12 cellular contexts compared by ENCODE assay signal in the genomic region with DNA sequence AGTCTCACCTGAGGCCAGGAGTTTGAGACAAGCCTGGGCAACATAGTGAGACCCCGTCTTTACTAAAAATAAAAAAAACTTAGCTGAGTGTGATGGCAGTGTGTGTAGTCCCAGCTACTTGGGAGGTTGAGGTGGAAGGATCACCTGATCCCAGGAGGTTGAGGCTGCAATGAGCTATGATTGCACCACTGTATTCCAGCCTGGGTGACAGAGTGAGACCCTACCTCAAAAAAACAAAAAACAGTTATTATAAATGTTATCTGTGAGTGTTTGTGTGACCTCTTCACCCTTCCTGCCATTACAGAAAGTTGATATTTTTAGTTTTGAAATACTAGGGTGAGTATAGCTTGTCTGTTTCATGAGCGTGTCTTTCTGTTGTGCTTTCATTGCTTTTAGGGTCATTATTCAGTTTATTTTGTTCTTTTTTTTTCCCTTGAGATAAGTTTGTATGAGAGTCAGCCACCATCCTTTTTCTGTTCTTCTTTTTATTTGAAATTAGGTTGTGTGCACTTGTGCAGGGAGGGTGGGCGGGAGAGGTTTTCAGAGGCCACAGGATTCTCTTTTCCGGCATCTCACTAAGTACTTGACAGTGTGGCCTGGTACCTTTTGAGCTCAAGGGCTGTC. TPM values are rescaled to one million over a fixed set of nuclear protein-coding genes. Genes with fewer than 3 reads are reported as not detected.
A peak's percentile ranks its signal among the peaks of the same experiment; 100 is the strongest.
DNase-seq lines count a peak whose midpoint lies in the region; ATAC-seq and TF ChIP-seq lines count a peak whose summit lies in the region.
"Had no signal": no experiment of that assay in that cellular context is flagged by ENCODE, and none has a peak within 500 bp of the region (broad histone marks: within the 10 kb centered on the region; RNA-seq: fewer than 3 reads in every experiment).

No MANE protein-coding gene starts in this region.

- WGBS in thyroid gland, 2 donors = 92 to 93% methylated on average over 4 of the region's 4 CpGs

- H3K27ac ChIP-seq in BLaER1 (peak overlapping the region; percentile 57), thyroid gland (no peak overlapping the region)
- H3K27ac ChIP-seq: transverse colon had no signal

- peaks cover 87% of the 10 kb centered on the region for H4K20me1 ChIP-seq in BLaER1

- TF ChIP-seq POLR2A in thyroid gland (IDR thresholded peaks at IDR 0.05) = no peak

- H3K4me2 ChIP-seq in BLaER1 = peak overlapping the region; percentile 77

- 0 out of 2 replicates have a peak overlapping the region, but pooled peaks have one; percentile 20 for H3K9ac ChIP-seq in BLaER1

- intact Hi-C loops in thyroid gland (cut with DNase I) = no loop called here

- ATAC-seq in GM19025 (IDR thresholded peaks at IDR 0.05; ENCODE audit: low read depth, unreplicated experiment) (peak; percentile 53), HG02678 (IDR thresholded peaks at IDR 0.05; ENCODE audit: unreplicated experiment) (peak; percentile 66), HG03520 (IDR thresholded peaks at IDR 0.05; ENCODE audit: unreplicated experiment) (peak; percentile 62)

- H3K4me3 ChIP-seq in BLaER1 (no peak overlapping the region), thyroid gland (replicated peaks in 1 of 3) (no peak overlapping the region)
- H3K4me3 ChIP-seq: transverse colon had no signal

- no peak for TF ChIP-seq CTCF in thyroid gland (IDR thresholded peaks at IDR 0.05)

- no peaks in the 10 kb centered on the region for H3K27me3 ChIP-seq in BLaER1
- H3K27me3 ChIP-seq in thyroid gland = no peaks in the 10 kb centered on the region
- H3K27me3 ChIP-seq: transverse colon had no signal

- H3K36me3 ChIP-seq in BLaER1 (peaks cover 41% of the 10 kb centered on the region), thyroid gland (no peaks in the 10 kb centered on the region)
- H3K36me3 ChIP-seq: transverse colon had no signal

- H3K9me3 ChIP-seq in BLaER1 (peaks cover 52% of the 10 kb centered on the region), thyroid gland (no peaks in the 10 kb centered on the region)

- H3K4me1 ChIP-seq in BLaER1 (peaks cover 50% of the 10 kb centered on the region), thyroid gland (peaks cover 10 to 14% of the 10 kb centered on the region in 2 donors)

- DNase-seq in NCI-H128 (lab: John Stamatoyannopoulos, UW; ENCODE audit: unreplicated experiment) = no peak
- no peak for DNase-seq in thyroid gland
- DNase-seq in cerebellum (ENCODE audit: low spot score) = no peak
- DNase-seq in NOMO-1 treated with DMSO at 0.1 percent for 48 hours (lab: John Stamatoyannopoulos, UW; ENCODE audit: unreplicated experiment) = no peak
- DNase-seq: IMR-90; NCI-H524 treated with DMSO at 0.1 percent for 48 hours; stimulated activated CD4-positive, alpha-beta T cell treated with anti-CD3 and anti-CD28 coated beads, Interleukin-2, amount 100 ng/mL, for 24 hours; transverse colon had no signal

RNA-seq across cellular contexts. Expression of gene CDYL, which starts 26.2 kb away (rescaled TPM):
- total RNA-seq in thyroid gland (10 to 100 TPM; 22.6 to 61.4 (median 43.7) TPM), cerebellum (31.8 TPM)
